ENCODE assay signal across 9 cellular contexts in the genomic region with DNA sequence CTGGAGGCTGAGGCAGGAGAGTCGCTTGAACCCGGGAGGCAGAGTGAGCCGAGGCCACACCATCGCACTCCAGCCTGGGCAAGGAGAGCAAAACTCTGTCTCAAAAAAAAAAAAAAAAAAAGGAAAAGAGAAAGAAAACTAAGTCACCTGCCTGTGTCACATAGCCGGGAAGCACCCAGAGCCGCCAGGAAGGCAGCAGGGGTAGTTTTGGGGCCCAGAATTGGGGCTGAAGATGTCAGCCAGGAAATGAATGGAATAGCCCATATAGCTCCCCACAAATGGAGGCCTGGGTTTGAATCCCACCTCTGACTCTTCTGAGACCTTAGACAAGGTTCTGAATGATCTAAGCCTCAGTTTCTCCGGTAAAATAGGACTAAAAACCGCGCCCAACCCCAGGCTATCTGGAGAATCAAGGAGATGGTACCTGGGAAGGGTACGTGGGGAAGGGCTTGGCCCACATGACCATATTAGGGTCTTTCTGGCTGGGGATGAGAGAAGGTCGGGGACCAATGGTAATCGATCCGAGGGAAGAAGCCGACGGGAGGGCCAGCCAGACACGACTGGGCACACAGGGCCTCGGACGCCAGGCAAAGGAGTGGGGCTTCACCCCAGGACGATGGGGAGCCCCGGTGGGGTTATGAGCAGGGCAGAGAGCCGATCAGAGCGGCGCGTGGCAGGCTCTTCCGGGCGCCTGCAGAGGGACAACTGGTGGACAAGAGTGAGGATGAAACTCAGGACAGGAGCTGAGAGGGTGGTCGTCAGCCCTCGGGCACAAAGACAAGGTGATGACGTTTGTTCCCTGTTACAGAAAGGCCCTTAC. TPM values are rescaled to one million over a fixed set of nuclear protein-coding genes. Genes with fewer than 3 reads are reported as not detected.
DNase-seq lines count a peak whose midpoint lies in the region; ATAC-seq and TF ChIP-seq lines count a peak whose summit lies in the region.
"Had no signal": no experiment of that assay in that cellular context is flagged by ENCODE, and none has a peak within 500 bp of the region (broad histone marks: within the 10 kb centered on the region; RNA-seq: fewer than 3 reads in every experiment).

No MANE protein-coding gene starts in this region.

- DNase-seq in NCI-H748 (lab: John Stamatoyannopoulos, UW; ENCODE audit: unreplicated experiment) (peak; percentile 43), NCI-H748 treated with DMSO at 0.1 percent for 48 hours (lab: John Stamatoyannopoulos, UW) (no peak), Panc1 (ENCODE audit: low read depth, low spot score) (no peak), endodermal cell (no peak), AG20443 (ENCODE audit: low spot score) (no peak), superior temporal gyrus (ENCODE audit: extremely low spot score) (no peak)

- H3K27ac ChIP-seq in Panc1 (ENCODE audit: low read length) (peak overlapping the region; percentile 40; the same call in 1 of the 2 replicates), endodermal cell (ENCODE audit: low read depth, low read length) (peak overlapping the region; percentile 63)

- intact Hi-C loops in Panc1 (cut with micrococcal nuclease; ENCODE audit: unreplicated experiment), result no loop called here

- no peak for TF ChIP-seq CTCF in Panc1 (IDR thresholded peaks at IDR 0.05)
- TF ChIP-seq CTCF in endodermal cell (conservative IDR thresholded peaks at IDR 0.05), result no peak
- no peak for TF ChIP-seq CTCF in nephron (IDR thresholded peaks at IDR 0.05; ENCODE audit: unreplicated experiment in 3 of 3)

- H3K36me3 Mint-ChIP-seq in endodermal cell (ENCODE audit: low read depth), result peaks cover 4% of the 10 kb centered on the region
- H3K36me3 Mint-ChIP-seq in nephron (ENCODE audit: low read depth), result peaks cover 4% of the 10 kb centered on the region

- peak; percentile 25 for ATAC-seq in HG02642 (IDR thresholded peaks at IDR 0.05; ENCODE audit: poor library complexity, unreplicated experiment)
- peak; percentile 51 for ATAC-seq in Panc1

- POLR2A ChIA-PET in Panc1 (lab: Charles Lee), result no interaction called here

- H3K4me3 Mint-ChIP-seq in endodermal cell (peak overlapping the region; percentile 68), nephron (peak overlapping the region; percentile 86)

- in situ Hi-C loops in Panc1 (cut with HindIII; ENCODE audit: low pct_unique_long_range_greater_than_20kb, low sequenced_read_pairs), result no loop called here

- H3K4me1 Mint-ChIP-seq in endodermal cell (peaks cover 13% of the 10 kb centered on the region), nephron (peaks cover 43% of the 10 kb centered on the region)

- H3K9me3 Mint-ChIP-seq in endodermal cell (no peaks in the 10 kb centered on the region), nephron (no peaks in the 10 kb centered on the region)

- no peaks in the 10 kb centered on the region for H3K9me3 ChIP-seq in Panc1 (ENCODE audit: control insufficient read depth, insufficient read depth, low read depth, low read length)
- H3K9me3 ChIP-seq in endodermal cell (ENCODE audit: control insufficient read depth, low read length), result no peaks in the 10 kb centered on the region
- H3K9me3 ChIP-seq: adrenal gland had no signal

- H3K36me3 ChIP-seq in Panc1 (ENCODE audit: control insufficient read depth, insufficient read depth, low read length), result no peaks in the 10 kb centered on the region; the same call in 1 of the 2 replicates
- no peaks in the 10 kb centered on the region for H3K36me3 ChIP-seq in endodermal cell (ENCODE audit: control insufficient read depth, insufficient read depth, low read length)
- H3K36me3 ChIP-seq: adrenal gland had no signal

- peaks cover 34% of the 10 kb centered on the region for H3K27me3 Mint-ChIP-seq in endodermal cell (ENCODE audit: insufficient read depth)
- peaks cover 36% of the 10 kb centered on the region for H3K27me3 Mint-ChIP-seq in nephron (ENCODE audit: low read depth)

- no peaks in the 10 kb centered on the region for H3K27me3 ChIP-seq in Panc1 (ENCODE audit: control insufficient read depth, insufficient read depth, low read length)
- H3K27me3 ChIP-seq in endodermal cell (ENCODE audit: control insufficient read depth, insufficient read depth, low read length, poor library complexity, severe bottlenecking), result peaks cover 37% of the 10 kb centered on the region

- H3K4me3 ChIP-seq in Panc1 (ENCODE audit: low read depth in 2 of 2, low read length in 2 of 2) (peak overlapping the region; percentile 48 to 67), endodermal cell (ENCODE audit: low read length) (peak overlapping the region; percentile 79)

- CTCF ChIA-PET in Panc1 (lab: Charles Lee), result interaction anchor here (0.6 to 0.8 kb wide), 4 partner anchors 9 to 163 kb away, joined by 3 to 7 read pairs (median 6); no protein-coding TSS in a partner anchor

- BruUV-seq in Panc1 (replicated peaks; lab: Mats Ljungman, UMichigan), result no TSS peak

- H3K4me1 ChIP-seq in Panc1 (ENCODE audit: control insufficient read depth, insufficient read depth, low read length) (peaks cover 19% of the 10 kb centered on the region), endodermal cell (ENCODE audit: control insufficient read depth, insufficient read depth, low read length) (no peaks in the 10 kb centered on the region)

- H3K27ac Mint-ChIP-seq in endodermal cell, result peak overlapping the region; percentile 97
- H3K27ac Mint-ChIP-seq in nephron, result peak overlapping the region in 2 of 3 experiments; percentile 47 to 80

- WGBS in endodermal cell (ENCODE audit: insufficient coverage in 1 of 2, insufficient read length in 1 of 2), 2 experiments, result 31 to 34% methylated on average over 26 to 29 of the region's 29 CpGs

- peak overlapping the region; percentile 53 for H3K9ac ChIP-seq in endodermal cell (ENCODE audit: extremely low read depth, low read length, poor library complexity, severe bottlenecking)

RNA-seq across cellular contexts. Expression of a gene that starts 14.4 kb away (rescaled TPM):
- total RNA-seq in Panc1 (2021; ENCODE audit: unreplicated experiment) (110 TPM), endodermal cell (100 to 1,000 TPM; 129 to 143 TPM)
- polyA plus RNA-seq in Panc1 (2012; ENCODE audit: insufficient read length), result 188 TPM
- polyA plus RNA-seq in endodermal cell (2013, experiment 1 of 2), result 93.5 TPM
- 87.9 TPM for polyA plus RNA-seq in endodermal cell (2013, experiment 2 of 2)

RNA-seq across cellular contexts. Expression of a gene that starts 19.7 kb away (rescaled TPM):
- total RNA-seq in Panc1 (2021; ENCODE audit: unreplicated experiment) (0.90 TPM), endodermal cell (1 to 10 TPM; 5.8 to 8.2 TPM)
- polyA plus RNA-seq in Panc1 (2012; ENCODE audit: insufficient read length), result 3.0 TPM
- polyA plus RNA-seq in endodermal cell (2013, experiment 1 of 2), result 13.1 TPM
- 11.3 TPM for polyA plus RNA-seq in endodermal cell (2013, experiment 2 of 2)
